ENCODE assay signal across 25 cellular contexts in genomic region chrX:116427976-116428375, GRCh38. TPM values are rescaled to one million over a fixed set of nuclear protein-coding genes. Genes with fewer than 3 reads are reported as not detected.
DNase-seq lines count a peak whose midpoint lies in the region; ATAC-seq, FAIRE-seq and TF ChIP-seq lines count a peak whose summit lies in the region.
"Had no signal": no experiment of that assay in that cellular context is flagged by ENCODE, and none has a peak within 500 bp of the region (broad histone marks: within the 10 kb centered on the region; RNA-seq: fewer than 3 reads in every experiment).

No MANE protein-coding gene starts in this region.

- H3K56ac ChIP-seq in IMR-90 (ENCODE audit: extremely low read depth, insufficient read depth, low read length), result no peak overlapping the region

- H4K5ac ChIP-seq in IMR-90 (ENCODE audit: low read depth, low read length), result no peak overlapping the region

- no peak overlapping the region for H4K8ac ChIP-seq in IMR-90 (ENCODE audit: low read depth in 2 of 2, low read length in 2 of 2)

- no peak overlapping the region for H2BK120ac ChIP-seq in IMR-90 (ENCODE audit: low read depth, low read length)

- H3K79me1 ChIP-seq in IMR-90 (ENCODE audit: low read depth in 1 of 2, low read length in 2 of 2), result no peaks in the 10 kb centered on the region

- no peak overlapping the region for H4K91ac ChIP-seq in IMR-90 (ENCODE audit: insufficient read depth, low read depth, low read length)

- no peak overlapping the region for H3K4me3 ChIP-seq in A549
- no peak overlapping the region for H3K4me3 ChIP-seq in IMR-90 (ENCODE audit: insufficient read depth, low read depth, low read length)
- H3K4me3 ChIP-seq in K562, result no peak overlapping the region
- H3K4me3 ChIP-seq: BLaER1 had no signal

- H2BK15ac ChIP-seq in IMR-90 (ENCODE audit: low read depth, low read length), result no peak overlapping the region

- no peak for TF ChIP-seq RAD21 in A549 (conservative IDR thresholded peaks at IDR 0.05 in 1 of 2, IDR thresholded peaks at IDR 0.05 in 1 of 2)
- TF ChIP-seq RAD21 in IMR-90 (IDR thresholded peaks at IDR 0.05; ENCODE audit: low read length), result no peak
- TF ChIP-seq RAD21 in K562 (CRISPR knock-in tag; conservative IDR thresholded peaks at IDR 0.05 in 1 of 2, IDR thresholded peaks at IDR 0.05 in 1 of 2), result no peak

- intact Hi-C loops in IMR-90 (cut with micrococcal nuclease), result no loop called here
- intact Hi-C loops in K562 (cut with micrococcal nuclease), result no loop called here

- ATAC-seq in A549 (no peak), IMR-90 (ENCODE audit: low read depth) (no peak), K562 (no peak)

- no peak overlapping the region for H2AK9ac ChIP-seq in IMR-90 (replicated peaks; ENCODE audit: low read depth, low read length, poor library complexity)

- no peak overlapping the region for H3K18ac ChIP-seq in IMR-90 (ENCODE audit: low read depth, low read length)

- H3K4me1 ChIP-seq in A549 (no peaks in the 10 kb centered on the region), IMR-90 (ENCODE audit: control insufficient read depth, insufficient read depth, low read length) (no peaks in the 10 kb centered on the region), K562 (replicated peaks in 1 of 2; ENCODE audit: control insufficient read depth in 2 of 2, insufficient read depth in 2 of 2, low read length in 2 of 2) (no peaks in the 10 kb centered on the region)
- H3K4me1 ChIP-seq: BE2C, BLaER1 had no signal

- FAIRE-seq in A549 (lab: Jason Lieb, UNC) (peak; percentile 93), K562 (lab: Jason Lieb, UNC) (no peak)
- FAIRE-seq: A204.1, G401.6, GM12891, GM19239 had no signal

- POLR2A ChIA-PET in A549 (lab: Yijun Ruan, JAX) (no interaction called here), IMR-90 (lab: Charles Lee; ENCODE audit: unreplicated experiment) (no interaction called here), K562 (lab: Yijun Ruan, JAX) (no interaction called here)

- H3K23ac ChIP-seq in IMR-90 (ENCODE audit: low read depth, low read length), result no peak overlapping the region

- no peak overlapping the region for H2AFZ ChIP-seq in IMR-90 (replicated peaks; ENCODE audit: low read length, poor library complexity)
- H2AFZ ChIP-seq in K562 (ENCODE audit: low read depth, low read length), result no peak overlapping the region

- CTCF ChIA-PET in A549 (lab: Yijun Ruan, JAX), result no interaction called here
- CTCF ChIA-PET in IMR-90 (lab: Yijun Ruan, JAX), result no interaction called here
- CTCF ChIA-PET in K562 (lab: Yijun Ruan, JAX; ENCODE audit: low intra/inter-chr PET ratio), result no interaction called here

- H2AK5ac ChIP-seq in IMR-90 (ENCODE audit: low read depth, low read length), result no peak overlapping the region

- 78% methylated on average over 3 of the region's 3 CpGs for WGBS in A549 (ENCODE audit: missing lambda C conversion rate)
- WGBS in IMR-90 (ENCODE audit: extremely low coverage in 2 of 2, insufficient read length in 1 of 2), 2 experiments, result no CpG with 5 or more reads among the region's 3 CpGs
- 4% methylated on average over 3 of the region's 3 CpGs for WGBS in K562 (ENCODE audit: insufficient coverage, low coverage, missing lambda C conversion rate)

- H3K36me3 ChIP-seq in IMR-90 (ENCODE audit: control insufficient read depth, insufficient read depth, low read length) (no peaks in the 10 kb centered on the region), K562 (ENCODE audit: control insufficient read depth, insufficient read depth, low read length) (no peaks in the 10 kb centered on the region)
- H3K36me3 ChIP-seq: BE2C, BLaER1 had no signal

- TF ChIP-seq EP300 in A549 (IDR thresholded peaks at IDR 0.05) (no peak), K562 (IDR thresholded peaks at IDR 0.05; ENCODE audit: low read length) (no peak)

- H2BK20ac ChIP-seq in IMR-90 (ENCODE audit: low read depth, low read length), result no peak overlapping the region

- no TSS peak for BruUV-seq in IMR-90 (replicated peaks; lab: Mats Ljungman, UMichigan)
- no TSS peak for BruUV-seq in K562 (replicated peaks; lab: Mats Ljungman, UMichigan)

- no peak for TF ChIP-seq POLR2A in A549 (IDR thresholded peaks at IDR 0.05; ENCODE audit: low read length)
- no peak for TF ChIP-seq POLR2A in IMR-90 (IDR thresholded peaks at IDR 0.05; ENCODE audit: low read depth, low read length)
- TF ChIP-seq POLR2A in K562 (conservative IDR thresholded peaks at IDR 0.05), result no peak

- no peak overlapping the region for H3K4me2 ChIP-seq in A549
- no peak overlapping the region for H3K4me2 ChIP-seq in IMR-90 (ENCODE audit: low read depth, low read length)
- H3K4me2 ChIP-seq in K562 (ENCODE audit: insufficient read depth, low read length), result no peak overlapping the region
- H3K4me2 ChIP-seq: BLaER1 had no signal

- no peak overlapping the region for H2BK5ac ChIP-seq in IMR-90 (ENCODE audit: low read depth, low read length, poor library complexity, severe bottlenecking)

- dilution Hi-C loops in IMR-90 (cut with HindIII; ENCODE audit: low sequenced_read_pairs, unreplicated experiment), result no loop called here

- H4K20me1 ChIP-seq in IMR-90 (ENCODE audit: insufficient read depth, low read length) (no peaks in the 10 kb centered on the region), K562 (replicated peaks; ENCODE audit: control insufficient read depth, insufficient read depth, low read length) (no peaks in the 10 kb centered on the region)
- H4K20me1 ChIP-seq: BLaER1 had no signal

- H3K27ac ChIP-seq in A549, result no peak overlapping the region
- H3K27ac ChIP-seq in IMR-90 (ENCODE audit: insufficient read depth, low read length), result no peak overlapping the region
- H3K27ac ChIP-seq in K562 (ENCODE audit: extremely low read depth, low read depth, low read length), result no peak overlapping the region
- H3K27ac ChIP-seq: BLaER1 had no signal

- H3K9me3 ChIP-seq in A549 (no peaks in the 10 kb centered on the region), IMR-90 (ENCODE audit: control insufficient read depth, insufficient read depth, low read length) (no peaks in the 10 kb centered on the region), K562 (replicated peaks; ENCODE audit: control insufficient read depth, insufficient read depth, low read depth, low read length) (no peaks in the 10 kb centered on the region)
- H3K9me3 ChIP-seq: BE2C, BLaER1 had no signal

- DNase-seq in A549 (ENCODE audit: low read depth in 1 of 2, low spot score in 1 of 2) (no peak), IMR-90 (no peak), K562 (ENCODE audit: extremely low read depth in 1 of 4, low spot score in 3 of 4) (no peak), AG08396 (ENCODE audit: low spot score) (no peak), EL (no peak)
- DNase-seq: 8988T; BE2C; C1 segment of cervical spinal cord; CD4-positive, alpha-beta memory T cell; CD4-positive, CD25-positive, alpha-beta regulatory T cell; CD8-positive, alpha-beta memory T cell; COR-L47; DMS 273 treated with DMSO at 0.1 percent for 48 hours; DMS153; DMS53; DMS79; DND-41; GF-D8 had no signal

- no peak overlapping the region for H3K4ac ChIP-seq in IMR-90 (ENCODE audit: low read depth, low read length)

- TF ChIP-seq CTCF in A549 (IDR thresholded peaks at IDR 0.05) (no peak), IMR-90 (conservative IDR thresholded peaks at IDR 0.05; ENCODE audit: low read depth, low read length) (no peak), K562 (IDR thresholded peaks at IDR 0.05 in 2 of 3, conservative IDR thresholded peaks at IDR 0.05 in 1 of 3; ENCODE audit: insufficient read depth in 2 of 3, low read depth in 1 of 3, low read length in 3 of 3) (no peak)

- in situ Hi-C loops in IMR-90 (cut with MboI; ENCODE audit: low sequenced_read_pairs), result no loop called here
- in situ Hi-C loops in K562 (cut with MboI), result no loop called here

- H3K27me3 ChIP-seq in IMR-90 (ENCODE audit: control insufficient read depth, insufficient read depth, low read length) (no peaks in the 10 kb centered on the region), K562 (ENCODE audit: control insufficient read depth in 2 of 2, insufficient read depth in 2 of 2, low read length in 2 of 2) (no peaks in the 10 kb centered on the region)
- H3K27me3 ChIP-seq: BE2C had no signal

- H3K9me1 ChIP-seq in IMR-90 (ENCODE audit: insufficient read depth, low read length) (no peaks in the 10 kb centered on the region), K562 (ENCODE audit: control insufficient read depth, insufficient read depth, low read length) (no peaks in the 10 kb centered on the region)

- H3K79me2 ChIP-seq in K562 (ENCODE audit: control insufficient read depth, insufficient read depth, low read length), result no peaks in the 10 kb centered on the region

- H3K9ac ChIP-seq in IMR-90 (ENCODE audit: low read depth, low read length), result no peak overlapping the region
- no peak overlapping the region for H3K9ac ChIP-seq in K562 (ENCODE audit: insufficient read depth in 1 of 2, low read depth in 2 of 2, low read length in 2 of 2)
- H3K9ac ChIP-seq: BLaER1 had no signal

- H3K14ac ChIP-seq in IMR-90 (replicated peaks; ENCODE audit: low read depth, low read length), result no peak overlapping the region

RNA-seq across cellular contexts. Expression of gene SLC6A14, which starts 8.4 kb away (rescaled TPM):
- polyA plus RNA-seq in A549 (2011; rRNA removed) (0.24 and 0.26 TPM in 2 replicates), A549 (2017; fragmentation: RNase III; extraction: RNeasy Plus Mini Kit Qiagen cat#74134 plus additional on column Dnase treatment) (not detected in 3 replicates), IMR-90 (2012; rRNA removed) (not detected in 2 replicates), K562 (2011; rRNA removed) (not detected in 2 replicates), K562 (2014; fragmentation: Illumina TruSeq; extraction: Trizol) (not detected in 2 replicates), K562 (2014; fragmentation: Nextera tagmentation; extraction: Ambion mirVana) (not detected), K562 (2014; rRNA removed) (not detected in 2 replicates)
- not detected in 2 replicates for polyA plus RNA-seq in A549 (2012; cell fraction: cytosol; rRNA removed)
- polyA plus RNA-seq in A549 (2012; cell fraction: nucleus; rRNA removed), result not detected in 2 replicates
- polyA minus RNA-seq in A549 (2011; rRNA and poly(A)+ RNA removed), result 0.15 TPM in 1 of 2 replicates, not detected in the other
- total RNA-seq in IMR-90 (2012; rRNA removed) (not detected in 2 replicates), K562 (2014; rRNA removed) (not detected in 2 replicates), K562 (2014; rRNA removed; fragmentation: Illumina TruSeq; extraction: Trizol) (not detected in 2 replicates), K562 (2015; rRNA removed; fragmentation: Illumina TruSeq; extraction: Trizol) (not detected in 2 replicates), K562 (2021) (0.04 TPM in 2 replicates)
- polyA plus RNA-seq in IMR-90 (2012; cell fraction: cytosol; rRNA removed), result not detected in 2 replicates
- polyA plus RNA-seq in IMR-90 (2012; cell fraction: nucleus; rRNA removed; ENCODE audit: low replicate concordance), result not detected in 2 replicates
- not detected in 2 replicates for total RNA-seq in K562 (2011; cell fraction: chromatin; rRNA removed; ENCODE audit: low replicate concordance)
- total RNA-seq in K562 (2011; cell fraction: nucleolus; rRNA removed), result not detected in 2 replicates
- not detected in 2 replicates for total RNA-seq in K562 (2011; cell fraction: nucleoplasm; rRNA removed)
- not detected in 2 replicates for polyA plus RNA-seq in K562 (2011; cell fraction: cytosol; rRNA removed)
- not detected in 2 replicates for polyA plus RNA-seq in K562 (2011; cell fraction: nucleus; rRNA removed)
- polyA plus RNA-seq in K562 (2012), result not detected in 2 replicates
- polyA minus RNA-seq in K562 (2011; rRNA and poly(A)+ RNA removed), result not detected in 2 replicates
- not detected in 2 replicates for polyA minus RNA-seq in K562 (2011; cell fraction: cytosol; rRNA and poly(A)+ RNA removed)
- not detected in 2 replicates for polyA minus RNA-seq in K562 (2011; cell fraction: nucleus; rRNA and poly(A)+ RNA removed)
- total RNA-seq: CD4-positive, alpha-beta memory T cell; CD4-positive, CD25-positive, alpha-beta regulatory T cell; CD8-positive, alpha-beta memory T cell; Daoy had no signal
- polyA plus RNA-seq: CD14-positive monocyte; CD4-positive, alpha-beta memory T cell; CD4-positive, CD25-positive, alpha-beta regulatory T cell; CD8-positive, alpha-beta memory T cell had no signal

RNA-seq across cellular contexts. Expression of gene CT83, which starts 34.8 kb away (rescaled TPM):
- polyA plus RNA-seq in A549 (2011; rRNA removed), result not detected in 2 replicates
- not detected in 2 replicates for polyA plus RNA-seq in A549 (2012; cell fraction: cytosol; rRNA removed)
- not detected in 2 replicates for polyA plus RNA-seq in A549 (2012; cell fraction: nucleus; rRNA removed)
- not detected in 3 replicates for polyA plus RNA-seq in A549 (2017; fragmentation: RNase III; extraction: RNeasy Plus Mini Kit Qiagen cat#74134 plus additional on column Dnase treatment)
- polyA minus RNA-seq in A549 (2011; rRNA and poly(A)+ RNA removed), result not detected in 2 replicates
- total RNA-seq in IMR-90 (2012; rRNA removed), result not detected in 2 replicates
- polyA plus RNA-seq in IMR-90 (2012; rRNA removed), result not detected in 2 replicates
- not detected in 2 replicates for polyA plus RNA-seq in IMR-90 (2012; cell fraction: cytosol; rRNA removed)
- not detected in 2 replicates for polyA plus RNA-seq in IMR-90 (2012; cell fraction: nucleus; rRNA removed; ENCODE audit: low replicate concordance)
- total RNA-seq in K562 (2011; cell fraction: chromatin; rRNA removed; ENCODE audit: low replicate concordance), result not detected in 2 replicates
- total RNA-seq in K562 (2011; cell fraction: nucleolus; rRNA removed), result not detected in 2 replicates
- not detected in 2 replicates for total RNA-seq in K562 (2011; cell fraction: nucleoplasm; rRNA removed)
- total RNA-seq in K562 (2014; rRNA removed), result not detected in 2 replicates
- total RNA-seq in K562 (2014; rRNA removed; fragmentation: Illumina TruSeq; extraction: Trizol), result not detected in 2 replicates
- total RNA-seq in K562 (2015; rRNA removed; fragmentation: Illumina TruSeq; extraction: Trizol), result not detected in 2 replicates
- total RNA-seq in K562 (2021), result not detected in 2 replicates
- not detected in 2 replicates for polyA plus RNA-seq in K562 (2011; rRNA removed)
- polyA plus RNA-seq in K562 (2011; cell fraction: cytosol; rRNA removed), result not detected in 2 replicates
- not detected in 2 replicates for polyA plus RNA-seq in K562 (2011; cell fraction: nucleus; rRNA removed)
- polyA plus RNA-seq in K562 (2012), result not detected in 2 replicates
- not detected in 2 replicates for polyA plus RNA-seq in K562 (2014; fragmentation: Illumina TruSeq; extraction: Trizol)
- not detected for polyA plus RNA-seq in K562 (2014; fragmentation: Nextera tagmentation; extraction: Ambion mirVana)
- polyA plus RNA-seq in K562 (2014; rRNA removed), result not detected in 2 replicates
- not detected in 2 replicates for polyA minus RNA-seq in K562 (2011; rRNA and poly(A)+ RNA removed)
- polyA minus RNA-seq in K562 (2011; cell fraction: cytosol; rRNA and poly(A)+ RNA removed), result not detected in 2 replicates
- not detected in 2 replicates for polyA minus RNA-seq in K562 (2011; cell fraction: nucleus; rRNA and poly(A)+ RNA removed)
- total RNA-seq: CD4-positive, alpha-beta memory T cell; CD4-positive, CD25-positive, alpha-beta regulatory T cell; CD8-positive, alpha-beta memory T cell; Daoy had no signal
- polyA plus RNA-seq: CD14-positive monocyte; CD4-positive, alpha-beta memory T cell; CD4-positive, CD25-positive, alpha-beta regulatory T cell; CD8-positive, alpha-beta memory T cell had no signal

Comparison
In these comparisons a context has a peak if more than half of its experiments do, and no peak if none do; other contexts are left out.
1. Of the 35 proteins assayed by ChIP-seq in both K562 and A549: peak only in K562: none; only in A549: none; in both: MAFK; in neither: 34.